1 cellular context compared by ENCODE assay signal in genomic region chr15:64809649-64810498, GRCh38.
TF ChIP-seq lines count a peak whose summit lies in the region.

No MANE protein-coding gene starts in this region.

TF ChIP-seq in GM12878, 131 proteins besides CTCF, POLR2A, EP300 and RAD21 (continues in another document):
- TF ChIP-seq NKRF (conservative IDR thresholded peaks at IDR 0.05) (no peak), HCFC1 (IDR thresholded peaks at IDR 0.05; ENCODE audit: low read length) (no peak), E2F8 (IDR thresholded peaks at IDR 0.05; ENCODE audit: low read depth, partially characterized antibody) (no peak), TCF12 (IDR thresholded peaks at IDR 0.05; ENCODE audit: low read depth, low read length) (no peak), ASH2L (IDR thresholded peaks at IDR 0.05; ENCODE audit: borderline replicate concordance, low read depth) (no peak), CBFB (IDR thresholded peaks at IDR 0.05; ENCODE audit: low read depth) (0 out of 2 replicates have a peak, but pooled peaks have one; percentile 26), ZNF622 (IDR thresholded peaks at IDR 0.05) (no peak), BCLAF1 (IDR thresholded peaks at IDR 0.05) (no peak), SREBF1 (IDR thresholded peaks at IDR 0.05; ENCODE audit: low read length) (no peak), EGR1 (IDR thresholded peaks at IDR 0.05; ENCODE audit: borderline replicate concordance in 1 of 2, low read depth in 2 of 2, low read length in 2 of 2) (no peak), ATF2 (IDR thresholded peaks at IDR 0.05; ENCODE audit: low read length) (no peak), USF2 (IDR thresholded peaks at IDR 0.05; ENCODE audit: borderline replicate concordance, low read depth, low read length) (no peak), CEBPB (IDR thresholded peaks at IDR 0.05; ENCODE audit: borderline replicate concordance in 1 of 2, low read depth in 2 of 2, low read length in 2 of 2) (no peak), ZNF24 (IDR thresholded peaks at IDR 0.05) (no peak), TCF3 (IDR thresholded peaks at IDR 0.05; ENCODE audit: borderline replicate concordance, insufficient read depth, low read depth, low read length) (no peak), CEBPZ (IDR thresholded peaks at IDR 0.05; ENCODE audit: low read depth, low read length) (no peak), TAF1 (IDR thresholded peaks at IDR 0.05; ENCODE audit: borderline replicate concordance, low read depth, low read length) (no peak), PAX8 (IDR thresholded peaks at IDR 0.05) (no peak), CUX1 (IDR thresholded peaks at IDR 0.05; ENCODE audit: insufficient replicate concordance, low read depth, low read length) (no peak), CREM (IDR thresholded peaks at IDR 0.05; ENCODE audit: low read depth) (no peak), REST (IDR thresholded peaks at IDR 0.05; ENCODE audit: low read depth, low read length) (no peak), MTA2 (IDR thresholded peaks at IDR 0.05; ENCODE audit: low read depth) (no peak), SMC3 (IDR thresholded peaks at IDR 0.05; ENCODE audit: borderline replicate concordance, low read length) (peak; percentile 91), SMARCA5 (IDR thresholded peaks at IDR 0.05) (no peak), NBN (IDR thresholded peaks at IDR 0.05) (no peak), MEF2B (IDR thresholded peaks at IDR 0.05; ENCODE audit: partially characterized antibody, poor library complexity, severe bottlenecking) (no peak), POU2F2 (IDR thresholded peaks at IDR 0.05; ENCODE audit: borderline replicate concordance, low read depth, low read length) (no peak), DPF2 (IDR thresholded peaks at IDR 0.05) (no peak), IKZF1 (conservative IDR thresholded peaks at IDR 0.05) (peak; percentile 47; the same call in 1 of the 2 replicates)
